ENCODE assay signal across 1 cellular context in the genomic region with DNA sequence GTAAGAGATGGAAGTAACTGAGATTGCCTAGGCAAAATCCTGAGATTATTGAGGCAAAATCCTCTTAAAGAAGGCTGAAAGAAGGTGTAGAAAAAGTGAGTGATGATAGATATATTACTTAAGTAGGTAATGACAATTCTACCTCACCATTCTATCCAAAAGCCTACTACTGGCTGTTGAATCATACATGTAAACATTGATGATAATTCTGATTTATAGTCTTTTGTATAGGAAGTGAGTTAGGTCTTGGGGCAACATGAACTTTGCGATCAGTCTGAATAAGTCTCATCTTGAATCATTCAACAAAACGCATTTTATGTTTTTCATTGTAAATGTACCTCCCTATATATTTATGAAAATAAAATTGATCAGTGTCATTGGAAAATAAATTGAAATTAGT.
TF ChIP-seq lines count a peak whose summit lies in the region.

No MANE protein-coding gene starts in this region.

TF ChIP-seq in SK-N-SH treated with all-trans-retinoic acid at 6 μM for 48 hours, 23 proteins besides CTCF, POLR2A, EP300 and RAD21 (continued from another document):
- TF ChIP-seq, protein P1, sequence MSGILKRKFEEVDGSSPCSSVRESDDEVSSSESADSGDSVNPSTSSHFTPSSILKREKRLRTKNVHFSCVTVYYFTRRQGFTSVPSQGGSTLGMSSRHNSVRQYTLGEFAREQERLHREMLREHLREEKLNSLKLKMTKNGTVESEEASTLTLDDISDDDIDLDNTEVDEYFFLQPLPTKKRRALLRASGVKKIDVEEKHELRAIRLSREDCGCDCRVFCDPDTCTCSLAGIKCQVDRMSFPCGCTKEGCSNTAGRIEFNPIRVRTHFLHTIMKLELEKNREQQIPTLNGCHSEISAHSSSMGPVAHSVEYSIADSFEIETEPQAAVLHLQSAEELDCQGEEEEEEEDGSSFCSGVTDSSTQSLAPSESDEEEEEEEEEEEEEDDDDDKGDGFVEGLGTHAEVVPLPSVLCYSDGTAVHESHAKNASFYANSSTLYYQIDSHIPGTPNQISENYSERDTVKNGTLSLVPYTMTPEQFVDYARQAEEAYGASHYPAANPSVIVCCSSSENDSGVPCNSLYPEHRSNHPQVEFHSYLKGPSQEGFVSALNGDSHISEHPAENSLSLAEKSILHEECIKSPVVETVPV (CRISPR knock-in tag; IDR thresholded peaks at IDR 0.05): no peak
- TF ChIP-seq CSDC2 (CRISPR knock-in tag; IDR thresholded peaks at IDR 0.05) (no peak), TOX (CRISPR knock-in tag; IDR thresholded peaks at IDR 0.05; ENCODE audit: borderline replicate concordance) (no peak), ZNF70 (CRISPR knock-in tag; IDR thresholded peaks at IDR 0.05) (no peak), PPARA (CRISPR knock-in tag; IDR thresholded peaks at IDR 0.05; ENCODE audit: borderline replicate concordance) (no peak), ZNF8 (CRISPR knock-in tag; IDR thresholded peaks at IDR 0.05) (no peak)
- TF ChIP-seq, protein P2, sequence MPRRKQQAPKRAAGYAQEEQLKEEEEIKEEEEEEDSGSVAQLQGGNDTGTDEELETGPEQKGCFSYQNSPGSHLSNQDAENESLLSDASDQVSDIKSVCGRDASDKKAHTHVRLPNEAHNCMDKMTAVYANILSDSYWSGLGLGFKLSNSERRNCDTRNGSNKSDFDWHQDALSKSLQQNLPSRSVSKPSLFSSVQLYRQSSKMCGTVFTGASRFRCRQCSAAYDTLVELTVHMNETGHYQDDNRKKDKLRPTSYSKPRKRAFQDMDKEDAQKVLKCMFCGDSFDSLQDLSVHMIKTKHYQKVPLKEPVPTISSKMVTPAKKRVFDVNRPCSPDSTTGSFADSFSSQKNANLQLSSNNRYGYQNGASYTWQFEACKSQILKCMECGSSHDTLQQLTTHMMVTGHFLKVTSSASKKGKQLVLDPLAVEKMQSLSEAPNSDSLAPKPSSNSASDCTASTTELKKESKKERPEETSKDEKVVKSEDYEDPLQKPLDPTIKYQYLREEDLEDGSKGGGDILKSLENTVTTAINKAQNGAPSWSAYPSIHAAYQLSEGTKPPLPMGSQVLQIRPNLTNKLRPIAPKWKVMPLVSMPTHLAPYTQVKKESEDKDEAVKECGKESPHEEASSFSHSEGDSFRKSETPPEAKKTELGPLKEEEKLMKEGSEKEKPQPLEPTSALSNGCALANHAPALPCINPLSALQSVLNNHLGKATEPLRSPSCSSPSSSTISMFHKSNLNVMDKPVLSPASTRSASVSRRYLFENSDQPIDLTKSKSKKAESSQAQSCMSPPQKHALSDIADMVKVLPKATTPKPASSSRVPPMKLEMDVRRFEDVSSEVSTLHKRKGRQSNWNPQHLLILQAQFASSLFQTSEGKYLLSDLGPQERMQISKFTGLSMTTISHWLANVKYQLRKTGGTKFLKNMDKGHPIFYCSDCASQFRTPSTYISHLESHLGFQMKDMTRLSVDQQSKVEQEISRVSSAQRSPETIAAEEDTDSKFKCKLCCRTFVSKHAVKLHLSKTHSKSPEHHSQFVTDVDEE (CRISPR knock-in tag; IDR thresholded peaks at IDR 0.05): no peak
- TF ChIP-seq, protein P3, sequence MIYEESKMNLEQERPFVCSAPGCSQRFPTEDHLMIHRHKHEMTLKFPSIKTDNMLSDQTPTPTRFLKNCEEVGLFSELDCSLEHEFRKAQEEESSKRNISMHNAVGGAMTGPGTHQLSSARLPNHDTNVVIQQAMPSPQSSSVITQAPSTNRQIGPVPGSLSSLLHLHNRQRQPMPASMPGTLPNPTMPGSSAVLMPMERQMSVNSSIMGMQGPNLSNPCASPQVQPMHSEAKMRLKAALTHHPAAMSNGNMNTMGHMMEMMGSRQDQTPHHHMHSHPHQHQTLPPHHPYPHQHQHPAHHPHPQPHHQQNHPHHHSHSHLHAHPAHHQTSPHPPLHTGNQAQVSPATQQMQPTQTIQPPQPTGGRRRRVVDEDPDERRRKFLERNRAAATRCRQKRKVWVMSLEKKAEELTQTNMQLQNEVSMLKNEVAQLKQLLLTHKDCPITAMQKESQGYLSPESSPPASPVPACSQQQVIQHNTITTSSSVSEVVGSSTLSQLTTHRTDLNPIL (CRISPR knock-in tag; IDR thresholded peaks at IDR 0.05; ENCODE audit: low read depth): no peak
- TF ChIP-seq, protein P4, sequence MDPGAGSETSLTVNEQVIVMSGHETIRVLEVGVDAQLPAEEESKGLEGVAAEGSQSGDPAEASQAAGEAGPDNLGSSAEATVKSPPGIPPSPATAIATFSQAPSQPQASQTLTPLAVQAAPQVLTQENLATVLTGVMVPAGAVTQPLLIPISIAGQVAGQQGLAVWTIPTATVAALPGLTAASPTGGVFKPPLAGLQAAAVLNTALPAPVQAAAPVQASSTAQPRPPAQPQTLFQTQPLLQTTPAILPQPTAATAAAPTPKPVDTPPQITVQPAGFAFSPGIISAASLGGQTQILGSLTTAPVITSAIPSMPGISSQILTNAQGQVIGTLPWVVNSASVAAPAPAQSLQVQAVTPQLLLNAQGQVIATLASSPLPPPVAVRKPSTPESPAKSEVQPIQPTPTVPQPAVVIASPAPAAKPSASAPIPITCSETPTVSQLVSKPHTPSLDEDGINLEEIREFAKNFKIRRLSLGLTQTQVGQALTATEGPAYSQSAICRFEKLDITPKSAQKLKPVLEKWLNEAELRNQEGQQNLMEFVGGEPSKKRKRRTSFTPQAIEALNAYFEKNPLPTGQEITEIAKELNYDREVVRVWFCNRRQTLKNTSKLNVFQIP (CRISPR knock-in tag; IDR thresholded peaks at IDR 0.05; ENCODE audit: borderline replicate concordance, low read depth): no peak
- TF ChIP-seq, protein P5, sequence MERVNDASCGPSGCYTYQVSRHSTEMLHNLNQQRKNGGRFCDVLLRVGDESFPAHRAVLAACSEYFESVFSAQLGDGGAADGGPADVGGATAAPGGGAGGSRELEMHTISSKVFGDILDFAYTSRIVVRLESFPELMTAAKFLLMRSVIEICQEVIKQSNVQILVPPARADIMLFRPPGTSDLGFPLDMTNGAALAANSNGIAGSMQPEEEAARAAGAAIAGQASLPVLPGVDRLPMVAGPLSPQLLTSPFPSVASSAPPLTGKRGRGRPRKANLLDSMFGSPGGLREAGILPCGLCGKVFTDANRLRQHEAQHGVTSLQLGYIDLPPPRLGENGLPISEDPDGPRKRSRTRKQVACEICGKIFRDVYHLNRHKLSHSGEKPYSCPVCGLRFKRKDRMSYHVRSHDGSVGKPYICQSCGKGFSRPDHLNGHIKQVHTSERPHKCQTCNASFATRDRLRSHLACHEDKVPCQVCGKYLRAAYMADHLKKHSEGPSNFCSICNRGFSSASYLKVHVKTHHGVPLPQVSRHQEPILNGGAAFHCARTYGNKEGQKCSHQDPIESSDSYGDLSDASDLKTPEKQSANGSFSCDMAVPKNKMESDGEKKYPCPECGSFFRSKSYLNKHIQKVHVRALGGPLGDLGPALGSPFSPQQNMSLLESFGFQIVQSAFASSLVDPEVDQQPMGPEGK (CRISPR knock-in tag; IDR thresholded peaks at IDR 0.05; ENCODE audit: borderline replicate concordance): no peak
